ENCODE assay signal across 1 cellular context in genomic region chr6:18468162-18468843, GRCh38.
TF ChIP-seq lines count a peak whose summit lies in the region.

No MANE protein-coding gene starts in this region.

TF ChIP-seq in HepG2, 621 proteins besides CTCF, POLR2A, EP300 and RAD21 (continued from another document):
- TF ChIP-seq ZNF652 (CRISPR knock-in tag; IDR thresholded peaks at IDR 0.05; ENCODE audit: borderline replicate concordance, low read depth) (no peak), ZNF768 (CRISPR knock-in tag; IDR thresholded peaks at IDR 0.05) (no peak), KDM1A (CRISPR knock-in tag; IDR thresholded peaks at IDR 0.05) (no peak), NCOA2 (CRISPR knock-in tag; IDR thresholded peaks at IDR 0.05) (peak; percentile 65), ZGPAT (CRISPR knock-in tag; IDR thresholded peaks at IDR 0.05) (no peak), MATR3 (CRISPR knock-in tag; IDR thresholded peaks at IDR 0.05) (no peak), JUN (CRISPR knock-in tag; IDR thresholded peaks at IDR 0.05) (peak; percentile 17; the same call in 1 of the 2 replicates), GABPB1 (CRISPR knock-in tag; IDR thresholded peaks at IDR 0.05) (no peak), AHDC1 (CRISPR knock-in tag; IDR thresholded peaks at IDR 0.05; ENCODE audit: borderline replicate concordance) (peak; percentile 92; the same call in 1 of the 2 replicates), PPARG (CRISPR knock-in tag; conservative IDR thresholded peaks at IDR 0.05) (0 out of 2 replicates have a peak, but pooled peaks have one; percentile 38), NFAT5 (CRISPR knock-in tag; IDR thresholded peaks at IDR 0.05) (no peak), TOE1 (CRISPR knock-in tag; IDR thresholded peaks at IDR 0.05) (0 out of 2 replicates have a peak, but pooled peaks have one; percentile 32), GATAD2A (CRISPR knock-in tag; IDR thresholded peaks at IDR 0.05) (peak; percentile 73), ZSCAN5A (CRISPR knock-in tag; IDR thresholded peaks at IDR 0.05; ENCODE audit: borderline replicate concordance) (peak; percentile 36; the same call in 1 of the 2 replicates), SAP130 (CRISPR knock-in tag; IDR thresholded peaks at IDR 0.05; ENCODE audit: low read depth) (peak; percentile 61), CREM (IDR thresholded peaks at IDR 0.05) (peak; percentile 61; the same call in 1 of the 2 replicates), CREM (CRISPR knock-in tag; IDR thresholded peaks at IDR 0.05) (no peak), RARA (CRISPR knock-in tag; IDR thresholded peaks at IDR 0.05) (peak; percentile 12; the same call in 1 of the 2 replicates), HNF4A (CRISPR knock-in tag; IDR thresholded peaks at IDR 0.05) (peak; percentile 83), THAP11 (CRISPR knock-in tag; IDR thresholded peaks at IDR 0.05) (0 out of 2 replicates have a peak, but pooled peaks have one; percentile 13), PBX2 (CRISPR knock-in tag; IDR thresholded peaks at IDR 0.05) (no peak), SIX4 (CRISPR knock-in tag; IDR thresholded peaks at IDR 0.05) (no peak), DPF2 (CRISPR knock-in tag; IDR thresholded peaks at IDR 0.05; ENCODE audit: borderline replicate concordance, low read depth) (peak; percentile 67), HMGXB3 (CRISPR knock-in tag; IDR thresholded peaks at IDR 0.05; ENCODE audit: borderline replicate concordance) (no peak), FOXA1 (IDR thresholded peaks at IDR 0.05) (no peak), FOXA1 (CRISPR knock-in tag; IDR thresholded peaks at IDR 0.05) (peak; percentile 77), SOX5 (CRISPR knock-in tag; IDR thresholded peaks at IDR 0.05; ENCODE audit: borderline replicate concordance) (peak; percentile 65; the same call in 1 of the 2 replicates), PREB (CRISPR knock-in tag; IDR thresholded peaks at IDR 0.05) (no peak), NR2F6 (IDR thresholded peaks at IDR 0.05) (0 out of 2 replicates have a peak, but pooled peaks have one; percentile 9), NR2F6 (CRISPR knock-in tag; IDR thresholded peaks at IDR 0.05) (no peak), ZNF234 (CRISPR knock-in tag; conservative IDR thresholded peaks at IDR 0.05) (0 out of 2 replicates have a peak, but pooled peaks have one; percentile 35), HDAC2 (CRISPR knock-in tag; IDR thresholded peaks at IDR 0.05) (peak; percentile 35; the same call in 1 of the 2 replicates), PITX1 (CRISPR knock-in tag; IDR thresholded peaks at IDR 0.05) (peak; percentile 42; the same call in 1 of the 2 replicates), FOXP1 (IDR thresholded peaks at IDR 0.05) (no peak), FOXP1 (CRISPR knock-in tag; IDR thresholded peaks at IDR 0.05) (peak; percentile 33; the same call in 1 of the 2 replicates), KLF11 (CRISPR knock-in tag; IDR thresholded peaks at IDR 0.05) (peak; percentile 39; the same call in 1 of the 2 replicates), ZSCAN29 (CRISPR knock-in tag; conservative IDR thresholded peaks at IDR 0.05) (0 out of 2 replicates have a peak, but pooled peaks have one; percentile 13), ZNF790 (CRISPR knock-in tag; IDR thresholded peaks at IDR 0.05; ENCODE audit: borderline replicate concordance) (no peak), EHMT2 (IDR thresholded peaks at IDR 0.05; ENCODE audit: borderline replicate concordance, low read depth, low read length) (0 out of 2 replicates have a peak, but pooled peaks have one; percentile 25), KLF9 (CRISPR knock-in tag; IDR thresholded peaks at IDR 0.05; ENCODE audit: low read depth) (no peak), SCMH1 (CRISPR knock-in tag; IDR thresholded peaks at IDR 0.05; ENCODE audit: borderline replicate concordance) (no peak), CAMTA2 (CRISPR knock-in tag; IDR thresholded peaks at IDR 0.05; ENCODE audit: borderline replicate concordance) (no peak), BRCA1 (CRISPR knock-in tag; IDR thresholded peaks at IDR 0.05) (no peak)
